11 cellular contexts compared by ENCODE assay signal in genomic region chr4:104896623-104897296, GRCh38.
A peak's percentile ranks its signal among the peaks of the same experiment; 100 is the strongest.
DNase-seq lines count a peak whose midpoint lies in the region; ATAC-seq and TF ChIP-seq lines count a peak whose summit lies in the region.
"Had no signal": no experiment of that assay in that cellular context is flagged by ENCODE, and none has a peak within 500 bp of the region (broad histone marks: within the 10 kb centered on the region; RNA-seq: fewer than 3 reads in every experiment).

No MANE protein-coding gene starts in this region.

- ATAC-seq in activated naive CD8-positive, alpha-beta T cell treated with anti-CD3 and anti-CD28 coated beads, Interleukin-2, amount 50 U/mL, for 24 hours: peak; percentile 54
- peak; percentile 80 for ATAC-seq in HG03175 (IDR thresholded peaks at IDR 0.05; ENCODE audit: unreplicated experiment)
- ATAC-seq in activated T-helper 17 cell treated with anti-CD3 and anti-CD28 coated beads, Interleukin-2, amount 50 U/mL, for 72 hours (replicated peaks): peak; percentile 85

- H3K27me3 ChIP-seq in suprapubic skin (no peaks in the 10 kb centered on the region), Peyer's patch (no peaks in the 10 kb centered on the region)
- H3K27me3 ChIP-seq: BE2C had no signal

- peaks cover 23% of the 10 kb centered on the region for H3K4me1 Mint-ChIP-seq in activated naive CD8-positive, alpha-beta T cell treated with anti-CD3 and anti-CD28 coated beads, Interleukin-2, amount 50 U/mL, for 24 hours
- peaks cover 29% of the 10 kb centered on the region for H3K4me1 Mint-ChIP-seq in activated naive CD8-positive, alpha-beta T cell treated with anti-CD3 and anti-CD28 coated beads for 36 hours
- no peaks in the 10 kb centered on the region for H3K4me1 Mint-ChIP-seq in activated T-helper 17 cell treated with anti-CD3 and anti-CD28 coated beads, Interleukin-2, amount 50 U/mL, for 72 hours

- H3K9me3 Mint-ChIP-seq in activated naive CD8-positive, alpha-beta T cell treated with anti-CD3 and anti-CD28 coated beads, Interleukin-2, amount 50 U/mL, for 24 hours: peaks cover 16% of the 10 kb centered on the region
- H3K9me3 Mint-ChIP-seq in activated naive CD8-positive, alpha-beta T cell treated with anti-CD3 and anti-CD28 coated beads for 36 hours: peaks cover 15% of the 10 kb centered on the region
- peaks cover 9% of the 10 kb centered on the region for H3K9me3 Mint-ChIP-seq in activated T-helper 17 cell treated with anti-CD3 and anti-CD28 coated beads, Interleukin-2, amount 50 U/mL, for 72 hours

- intact Hi-C loops in cardiac septum (cut with DNase I): no loop called here

- no peak overlapping the region for H3K4me3 ChIP-seq in suprapubic skin
- H3K4me3 ChIP-seq in Peyer's patch: no peak overlapping the region

- no peaks in the 10 kb centered on the region for H3K36me3 ChIP-seq in suprapubic skin
- H3K36me3 ChIP-seq in Peyer's patch: no peaks in the 10 kb centered on the region
- H3K36me3 ChIP-seq: BE2C had no signal

- no peak overlapping the region for H3K27ac Mint-ChIP-seq in activated naive CD8-positive, alpha-beta T cell treated with anti-CD3 and anti-CD28 coated beads, Interleukin-2, amount 50 U/mL, for 24 hours
- H3K27ac Mint-ChIP-seq in activated naive CD8-positive, alpha-beta T cell treated with anti-CD3 and anti-CD28 coated beads for 36 hours: no peak overlapping the region
- peak overlapping the region; percentile 2 for H3K27ac Mint-ChIP-seq in activated T-helper 17 cell treated with anti-CD3 and anti-CD28 coated beads, Interleukin-2, amount 50 U/mL, for 72 hours

- DNase-seq in activated naive CD8-positive, alpha-beta T cell treated with anti-CD3 and anti-CD28 coated beads, Interleukin-2, amount 50 U/mL, for 24 hours: no peak
- no peak for DNase-seq in activated naive CD8-positive, alpha-beta T cell treated with anti-CD3 and anti-CD28 coated beads for 36 hours
- DNase-seq in suprapubic skin (ENCODE audit: low spot score in 2 of 2): no peak
- no peak for DNase-seq in cardiac septum (ENCODE audit: low spot score)
- DNase-seq in activated CD4-positive, alpha-beta T cell treated with anti-CD3 and anti-CD28 coated beads for 48 hours: no peak
- DNase-seq in Peyer's patch: no peak
- DNase-seq: BE2C; central memory CD4-positive, alpha-beta T cell; hypothalamus had no signal

- no peaks in the 10 kb centered on the region for H3K36me3 Mint-ChIP-seq in activated naive CD8-positive, alpha-beta T cell treated with anti-CD3 and anti-CD28 coated beads, Interleukin-2, amount 50 U/mL, for 24 hours (ENCODE audit: low read depth)
- peaks cover 5% of the 10 kb centered on the region for H3K36me3 Mint-ChIP-seq in activated naive CD8-positive, alpha-beta T cell treated with anti-CD3 and anti-CD28 coated beads for 36 hours
- H3K36me3 Mint-ChIP-seq in activated T-helper 17 cell treated with anti-CD3 and anti-CD28 coated beads, Interleukin-2, amount 50 U/mL, for 72 hours (ENCODE audit: low read depth): no peaks in the 10 kb centered on the region

- no peaks in the 10 kb centered on the region for H3K27me3 Mint-ChIP-seq in activated naive CD8-positive, alpha-beta T cell treated with anti-CD3 and anti-CD28 coated beads, Interleukin-2, amount 50 U/mL, for 24 hours
- H3K27me3 Mint-ChIP-seq in activated naive CD8-positive, alpha-beta T cell treated with anti-CD3 and anti-CD28 coated beads for 36 hours: no peaks in the 10 kb centered on the region
- H3K27me3 Mint-ChIP-seq in activated T-helper 17 cell treated with anti-CD3 and anti-CD28 coated beads, Interleukin-2, amount 50 U/mL, for 72 hours: no peaks in the 10 kb centered on the region

- TF ChIP-seq EP300 in suprapubic skin (IDR thresholded peaks at IDR 0.05): no peak

- H3K9me3 ChIP-seq in suprapubic skin (no peaks in the 10 kb centered on the region), Peyer's patch (no peaks in the 10 kb centered on the region)
- H3K9me3 ChIP-seq: BE2C had no signal

- peak overlapping the region; percentile 38 for H3K27ac ChIP-seq in suprapubic skin
- no peak overlapping the region for H3K27ac ChIP-seq in Peyer's patch

- 31% methylated on average over 1 of the region's 1 CpG for WGBS in suprapubic skin

- no peak for TF ChIP-seq CTCF in suprapubic skin (IDR thresholded peaks at IDR 0.05)
- TF ChIP-seq CTCF in Peyer's patch (IDR thresholded peaks at IDR 0.05): no peak

- H3K4me1 ChIP-seq in suprapubic skin (peaks cover 5% of the 10 kb centered on the region), Peyer's patch (no peaks in the 10 kb centered on the region)
- H3K4me1 ChIP-seq: BE2C had no signal

- TF ChIP-seq POLR2A in suprapubic skin (IDR thresholded peaks at IDR 0.05) (no peak), Peyer's patch (IDR thresholded peaks at IDR 0.05) (no peak)

- no peak overlapping the region for H3K4me3 Mint-ChIP-seq in activated naive CD8-positive, alpha-beta T cell treated with anti-CD3 and anti-CD28 coated beads, Interleukin-2, amount 50 U/mL, for 24 hours
- H3K4me3 Mint-ChIP-seq in activated naive CD8-positive, alpha-beta T cell treated with anti-CD3 and anti-CD28 coated beads for 36 hours: no peak overlapping the region
- H3K4me3 Mint-ChIP-seq in activated T-helper 17 cell treated with anti-CD3 and anti-CD28 coated beads, Interleukin-2, amount 50 U/mL, for 72 hours: no peak overlapping the region
